ENCODE assay signal across 8 cellular contexts in genomic region chr7:99143853-99144672, GRCh38. TPM values are rescaled to one million over a fixed set of nuclear protein-coding genes. Genes with fewer than 3 reads are reported as not detected.
DNase-seq lines count a peak whose midpoint lies in the region; ATAC-seq and TF ChIP-seq lines count a peak whose summit lies in the region.

TSS of gene SMURF1 (minus strand) at chr7:99144108. CDS start at chr7:99143780, 328 bp downstream.

- intact Hi-C loops in activated T-helper 1 cell treated with anti-CD3 and anti-CD28 coated beads, Interleukin-12 subunit alpha, Interleukin-12 subunit beta, Interleukin-2, Interleukin-4 antibody, amounts not matched to agents 30 ng/mL and 10 ng/mL and 1 ng/mL, durations not matched to agents 14 hours and 24 hours and 36 hours (cut with micrococcal nuclease), result loop anchor here (2.0 to 5.0 kb wide), 8 partner anchors 42 to 862 kb away; partner anchors contain the start of genes ARPC1A, ARPC1B, BAIAP2L1 and BRI3

- no peaks in the 10 kb centered on the region for H3K36me3 ChIP-seq in CD4-positive, CD25-positive, alpha-beta regulatory T cell (ENCODE audit: control insufficient read depth, insufficient read depth, low read length)
- H3K36me3 ChIP-seq in OCI-LY3 (replicated peaks; ENCODE audit: low read depth, low read length), result peaks cover 4% of the 10 kb centered on the region

- peak within 1 kb of the TSS; percentile 88 to 97 (median 96) for H3K27ac Mint-ChIP-seq in CD4-positive, CD25-positive, alpha-beta regulatory T cell
- peak within 1 kb of the TSS; percentile 87 for H3K27ac Mint-ChIP-seq in activated T-helper 1 cell treated with anti-CD3 and anti-CD28 coated beads, Interleukin-12 subunit alpha, Interleukin-12 subunit beta, Interleukin-2, Interleukin-4 antibody, amounts not matched to agents 30 ng/mL and 10 ng/mL and 1 ng/mL, durations not matched to agents 14 hours and 24 hours and 36 hours
- H3K27ac Mint-ChIP-seq in naive B cell, result peak within 1 kb of the TSS; percentile 87 to 97 (median 96)
- peak within 1 kb of the TSS; percentile 85 for H3K27ac Mint-ChIP-seq in stimulated activated effector memory CD8-positive, alpha-beta T cell treated with anti-CD3 and anti-CD28 coated beads, Interleukin-12 subunit alpha, Interleukin-12 subunit beta, amount 100 ng/mL, for 72 hours

- H3K27me3 ChIP-seq in CD4-positive, CD25-positive, alpha-beta regulatory T cell (ENCODE audit: control insufficient read depth, insufficient read depth, low read length), result peaks cover 3% of the 10 kb centered on the region
- peaks cover 5% of the 10 kb centered on the region; the same call in 1 of the 2 replicates for H3K27me3 ChIP-seq in OCI-LY3 (ENCODE audit: low read depth, low read length)

- peak within 1 kb of the TSS; percentile 90 for H3K4me2 ChIP-seq in OCI-LY3 (ENCODE audit: low read length)

- peak within 1 kb of the TSS; percentile 94 for H2AFZ ChIP-seq in OCI-LY3 (ENCODE audit: low read depth, low read length)

- no peaks in the 10 kb centered on the region for H3K36me3 Mint-ChIP-seq in CD4-positive, CD25-positive, alpha-beta regulatory T cell
- no peaks in the 10 kb centered on the region for H3K36me3 Mint-ChIP-seq in activated T-helper 1 cell treated with anti-CD3 and anti-CD28 coated beads, Interleukin-12 subunit alpha, Interleukin-12 subunit beta, Interleukin-2, Interleukin-4 antibody, amounts not matched to agents 30 ng/mL and 10 ng/mL and 1 ng/mL, durations not matched to agents 14 hours and 24 hours and 36 hours (ENCODE audit: low read depth)
- no peaks in the 10 kb centered on the region for H3K36me3 Mint-ChIP-seq in naive B cell
- peaks cover 16% of the 10 kb centered on the region for H3K36me3 Mint-ChIP-seq in stimulated activated effector memory CD8-positive, alpha-beta T cell treated with anti-CD3 and anti-CD28 coated beads, Interleukin-12 subunit alpha, Interleukin-12 subunit beta, amount 100 ng/mL, for 72 hours

- peaks cover 15 to 50% (median 32%) of the 10 kb centered on the region in 4 donors for H3K4me1 Mint-ChIP-seq in CD4-positive, CD25-positive, alpha-beta regulatory T cell
- peaks cover 30% of the 10 kb centered on the region for H3K4me1 Mint-ChIP-seq in activated T-helper 1 cell treated with anti-CD3 and anti-CD28 coated beads, Interleukin-12 subunit alpha, Interleukin-12 subunit beta, Interleukin-2, Interleukin-4 antibody, amounts not matched to agents 30 ng/mL and 10 ng/mL and 1 ng/mL, durations not matched to agents 14 hours and 24 hours and 36 hours (ENCODE audit: low read depth)
- peaks cover 31 to 41% (median 34%) of the 10 kb centered on the region in 3 donors for H3K4me1 Mint-ChIP-seq in naive B cell
- H3K4me1 Mint-ChIP-seq in stimulated activated effector memory CD8-positive, alpha-beta T cell treated with anti-CD3 and anti-CD28 coated beads, Interleukin-12 subunit alpha, Interleukin-12 subunit beta, amount 100 ng/mL, for 72 hours, result peaks cover 39% of the 10 kb centered on the region

- H4K20me1 ChIP-seq in OCI-LY3 (ENCODE audit: insufficient read depth, low read length), result peaks cover 30% of the 10 kb centered on the region; the same call in 1 of the 2 replicates

- no peak for TF ChIP-seq CTCF in OCI-LY3 (IDR thresholded peaks at IDR 0.05; ENCODE audit: low read depth, low read length)

- peak; percentile 68 to 70 for ATAC-seq in CD4-positive, CD25-positive, alpha-beta regulatory T cell (ENCODE audit: low read depth in 2 of 2)
- ATAC-seq in GM19324 (IDR thresholded peaks at IDR 0.05; ENCODE audit: low FRiP score, unreplicated experiment), result peak; percentile 85
- ATAC-seq in HG03457 (IDR thresholded peaks at IDR 0.05; ENCODE audit: unreplicated experiment), result peak; percentile 53
- peak; percentile 68 to 78 for ATAC-seq in naive B cell (ENCODE audit: low read depth in 2 of 2)
- peak; percentile 85 for ATAC-seq in stimulated activated effector memory CD8-positive, alpha-beta T cell treated with anti-CD3 and anti-CD28 coated beads, Interleukin-12 subunit alpha, Interleukin-12 subunit beta, amount 100 ng/mL, for 72 hours

- peak within 1 kb of the TSS; percentile 95 for H3K4me3 ChIP-seq in CD4-positive, CD25-positive, alpha-beta regulatory T cell (ENCODE audit: low read depth, low read length)
- peak within 1 kb of the TSS; percentile 91 for H3K4me3 ChIP-seq in OCI-LY3 (ENCODE audit: low read length)

- H3K9me3 ChIP-seq in CD4-positive, CD25-positive, alpha-beta regulatory T cell (ENCODE audit: control insufficient read depth in 2 of 2, low read length in 2 of 2), result no peaks in the 10 kb centered on the region
- no peaks in the 10 kb centered on the region for H3K9me3 ChIP-seq in OCI-LY3 (ENCODE audit: insufficient read depth, low read length)

- H3K27me3 Mint-ChIP-seq in CD4-positive, CD25-positive, alpha-beta regulatory T cell, result peaks cover 9% of the 10 kb centered on the region
- peaks cover 4% of the 10 kb centered on the region for H3K27me3 Mint-ChIP-seq in activated T-helper 1 cell treated with anti-CD3 and anti-CD28 coated beads, Interleukin-12 subunit alpha, Interleukin-12 subunit beta, Interleukin-2, Interleukin-4 antibody, amounts not matched to agents 30 ng/mL and 10 ng/mL and 1 ng/mL, durations not matched to agents 14 hours and 24 hours and 36 hours (ENCODE audit: insufficient read depth)
- peaks cover 5 to 6% (median 6%) of the 10 kb centered on the region in 3 donors for H3K27me3 Mint-ChIP-seq in naive B cell

- peaks cover 22% of the 10 kb centered on the region for H3K4me1 ChIP-seq in CD4-positive, CD25-positive, alpha-beta regulatory T cell (ENCODE audit: control insufficient read depth, insufficient read depth, low read length, poor library complexity, severe bottlenecking)
- H3K4me1 ChIP-seq in OCI-LY3 (ENCODE audit: low read length), result peaks cover 20% of the 10 kb centered on the region

- peaks cover 0 to 1% (median 0%) of the 10 kb centered on the region in 7 donors for H3K9me3 Mint-ChIP-seq in CD4-positive, CD25-positive, alpha-beta regulatory T cell
- H3K9me3 Mint-ChIP-seq in activated T-helper 1 cell treated with anti-CD3 and anti-CD28 coated beads, Interleukin-12 subunit alpha, Interleukin-12 subunit beta, Interleukin-2, Interleukin-4 antibody, amounts not matched to agents 30 ng/mL and 10 ng/mL and 1 ng/mL, durations not matched to agents 14 hours and 24 hours and 36 hours, result no peaks in the 10 kb centered on the region
- H3K9me3 Mint-ChIP-seq in naive B cell, result peaks cover 0 to 3% (median 0%) of the 10 kb centered on the region in 7 donors
- no peaks in the 10 kb centered on the region for H3K9me3 Mint-ChIP-seq in stimulated activated effector memory CD8-positive, alpha-beta T cell treated with anti-CD3 and anti-CD28 coated beads, Interleukin-12 subunit alpha, Interleukin-12 subunit beta, amount 100 ng/mL, for 72 hours

- peak within 1 kb of the TSS; percentile 90 for H3K9ac ChIP-seq in OCI-LY3 (ENCODE audit: low read length)

- peaks cover 34% of the 10 kb centered on the region for H3K79me2 ChIP-seq in OCI-LY3 (ENCODE audit: low read length)

- DNase-seq in CD4-positive, CD25-positive, alpha-beta regulatory T cell, result peak; percentile 62 to 83 (median 76)
- DNase-seq in activated T-helper 1 cell treated with anti-CD3 and anti-CD28 coated beads, Interleukin-12 subunit alpha, Interleukin-12 subunit beta, Interleukin-2, Interleukin-4 antibody, amounts not matched to agents 30 ng/mL and 10 ng/mL and 1 ng/mL, durations not matched to agents 14 hours and 24 hours and 36 hours (ENCODE audit: low spot score), result peak; percentile 77
- DNase-seq in fibroblast of gingiva (ENCODE audit: low read depth) (peak; percentile 68), naive B cell (peak; percentile 80)
- DNase-seq in stimulated activated effector memory CD8-positive, alpha-beta T cell treated with anti-CD3 and anti-CD28 coated beads, Interleukin-12 subunit alpha, Interleukin-12 subunit beta, amount 100 ng/mL, for 72 hours (ENCODE audit: low spot score in 2 of 2), result peak; percentile 75 to 82

- H3K4me3 Mint-ChIP-seq in CD4-positive, CD25-positive, alpha-beta regulatory T cell, result peak within 1 kb of the TSS; percentile 91 to 99 (median 97)
- H3K4me3 Mint-ChIP-seq in activated T-helper 1 cell treated with anti-CD3 and anti-CD28 coated beads, Interleukin-12 subunit alpha, Interleukin-12 subunit beta, Interleukin-2, Interleukin-4 antibody, amounts not matched to agents 30 ng/mL and 10 ng/mL and 1 ng/mL, durations not matched to agents 14 hours and 24 hours and 36 hours, result peak within 1 kb of the TSS; percentile 92
- peak within 1 kb of the TSS; percentile 76 to 98 (median 95) for H3K4me3 Mint-ChIP-seq in naive B cell
- H3K4me3 Mint-ChIP-seq in stimulated activated effector memory CD8-positive, alpha-beta T cell treated with anti-CD3 and anti-CD28 coated beads, Interleukin-12 subunit alpha, Interleukin-12 subunit beta, amount 100 ng/mL, for 72 hours, result peak within 1 kb of the TSS; percentile 83

- H3K27ac ChIP-seq in CD4-positive, CD25-positive, alpha-beta regulatory T cell (ENCODE audit: insufficient read depth, low read length, poor library complexity, severe bottlenecking), result peak within 1 kb of the TSS; percentile 88
- H3K27ac ChIP-seq in OCI-LY3 (ENCODE audit: low read length), result peak within 1 kb of the TSS; percentile 56

RNA-seq across cellular contexts. Expression of gene SMURF1, which starts in this region (rescaled TPM):
- 35.3 TPM for total RNA-seq in CD4-positive, CD25-positive, alpha-beta regulatory T cell
- 1 to 10 TPM; 1.3 to 2.1 (median 1.6) TPM for polyA plus RNA-seq in CD4-positive, CD25-positive, alpha-beta regulatory T cell
- 14.9 and 15.9 TPM in 2 replicates for total RNA-seq in activated T-helper 1 cell treated with anti-CD3 and anti-CD28 coated beads, Interleukin-12 subunit alpha, Interleukin-12 subunit beta, Interleukin-2, Interleukin-4 antibody, amounts not matched to agents 30 ng/mL and 10 ng/mL and 1 ng/mL, durations not matched to agents 14 hours and 24 hours and 36 hours
- 1 to 10 TPM in 5 of 6 donors, under 1 TPM in 1; 0.82 to 3.3 (median 1.7) TPM for polyA plus RNA-seq in naive B cell (ENCODE audit: low read depth in 6 of 6)

Comparison
In these comparisons a context has a peak if more than half of its experiments do, and no peak if none do; other contexts are left out.
1. Peak in every context shown above with its lines: DNase-seq, ATAC-seq, H3K4me3 ChIP-seq and H3K27ac ChIP-seq.